16 cellular contexts compared by ENCODE assay signal in the genomic region with DNA sequence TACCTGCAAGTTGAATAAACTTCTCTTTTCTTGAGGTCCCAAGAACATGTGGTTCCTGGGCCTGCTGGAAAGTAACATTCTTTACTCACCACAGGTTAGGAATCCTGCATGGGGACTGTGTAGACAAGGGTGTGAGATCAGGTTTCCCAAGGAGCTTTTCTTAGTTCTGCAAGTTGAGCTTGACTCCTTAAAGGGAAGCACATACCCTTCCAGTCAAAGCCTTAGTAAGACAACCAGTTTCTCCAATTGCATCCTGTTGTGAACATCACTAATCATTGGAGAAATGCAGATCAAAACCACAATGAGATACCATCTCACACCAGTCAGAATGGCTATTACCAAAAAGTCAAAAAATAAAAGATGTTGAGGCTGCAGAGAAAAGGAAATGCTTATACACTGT. TPM values are rescaled to one million over a fixed set of nuclear protein-coding genes. Genes with fewer than 3 reads are reported as not detected.
DNase-seq lines count a peak whose midpoint lies in the region; ATAC-seq and TF ChIP-seq lines count a peak whose summit lies in the region.
"Had no signal": no experiment of that assay in that cellular context is flagged by ENCODE, and none has a peak within 500 bp of the region (broad histone marks: within the 10 kb centered on the region; RNA-seq: fewer than 3 reads in every experiment).

No MANE protein-coding gene starts in this region.

- H3K4me1 Mint-ChIP-seq in HFFc6 (ENCODE audit: low read depth) (peaks cover 10% of the 10 kb centered on the region), type B pancreatic cell (ENCODE audit: unreplicated experiment) (no peaks in the 10 kb centered on the region)

- H3K4me3 ChIP-seq in MG63 = no peak overlapping the region
- H3K4me3 ChIP-seq: BLaER1 treated with 17β-estradiol and CSF1 and Interleukin-3, amounts not matched to agents 10 nM and 100 nM had no signal

- H3K27me3 Mint-ChIP-seq in HFFc6 (ENCODE audit: insufficient read depth) (peaks cover 4% of the 10 kb centered on the region; the same call in 1 of the 2 replicates), type B pancreatic cell (no peaks in the 10 kb centered on the region)

- H3K9me3 Mint-ChIP-seq in HFFc6 (no peaks in the 10 kb centered on the region), type B pancreatic cell (no peaks in the 10 kb centered on the region)

- H3K4me3 Mint-ChIP-seq in HFFc6 (no peak overlapping the region), type B pancreatic cell (no peak overlapping the region)

- H3K27ac Mint-ChIP-seq in HFFc6 = no peak overlapping the region
- no peak overlapping the region for H3K27ac Mint-ChIP-seq in type B pancreatic cell

- no peak for TF ChIP-seq CTCF in HFFc6 (IDR thresholded peaks at IDR 0.05)
- no peak for TF ChIP-seq CTCF in GM10266 (IDR thresholded peaks at IDR 0.05; ENCODE audit: control insufficient read depth, insufficient read depth, low read depth, missing control alignments)
- no peak for TF ChIP-seq CTCF in type B pancreatic cell (conservative IDR thresholded peaks at IDR 0.05)

- no peaks in the 10 kb centered on the region for H3K36me3 ChIP-seq in MG63
- H3K36me3 ChIP-seq: BLaER1 treated with 17β-estradiol and CSF1 and Interleukin-3, amounts not matched to agents 10 nM and 100 nM had no signal

- no peaks in the 10 kb centered on the region for H3K36me3 Mint-ChIP-seq in HFFc6 (ENCODE audit: low read depth)
- no peaks in the 10 kb centered on the region for H3K36me3 Mint-ChIP-seq in type B pancreatic cell

- H3K27me3 ChIP-seq in MG63 = no peaks in the 10 kb centered on the region
- H3K27me3 ChIP-seq: BLaER1 treated with 17β-estradiol and CSF1 and Interleukin-3, amounts not matched to agents 10 nM and 100 nM had no signal

- ATAC-seq in SK-N-SH treated with all-trans-retinoic acid at 6 μM for 48 hours = peak; percentile 59
- ATAC-seq: HCT116 had no signal

- no peaks in the 10 kb centered on the region for H3K9me3 ChIP-seq in MG63

- peak; percentile 50 for DNase-seq in HFFc6
- peak; percentile 8 for DNase-seq in fibroblast of peridontal ligament (ENCODE audit: extremely low read depth)
- no peak for DNase-seq in GM10266 (ENCODE audit: extremely low spot score)
- DNase-seq in type B pancreatic cell (ENCODE audit: extremely low spot score, unreplicated experiment) = no peak
- no peak for DNase-seq in MG63
- DNase-seq in DMS153 (lab: John Stamatoyannopoulos, UW) = no peak
- DNase-seq: KBM-7, MM.1S, NCI-H1105 treated with DMSO at 0.1 percent for 48 hours, NCI-H187 treated with DMSO at 0.1 percent for 48 hours, NCI-H2171, NCI-H446 treated with DMSO at 0.1 percent for 48 hours, SIG-M5 had no signal

TF ChIP-seq in SK-N-SH treated with all-trans-retinoic acid at 6 μM for 48 hours, 23 proteins besides CTCF, POLR2A, EP300 and RAD21:
- TF ChIP-seq ZNF8 (CRISPR knock-in tag; IDR thresholded peaks at IDR 0.05) = no peak
- TF ChIP-seq RARB (CRISPR knock-in tag; IDR thresholded peaks at IDR 0.05) = no peak
- no peak for TF ChIP-seq GLIS3 (CRISPR knock-in tag; IDR thresholded peaks at IDR 0.05)
- no peak for TF ChIP-seq ZFP30 (CRISPR knock-in tag; IDR thresholded peaks at IDR 0.05)
- TF ChIP-seq ZC3H10 (CRISPR knock-in tag; IDR thresholded peaks at IDR 0.05) = no peak
- TF ChIP-seq ZNF70 (CRISPR knock-in tag; IDR thresholded peaks at IDR 0.05) = no peak
- no peak for TF ChIP-seq ESRRG (CRISPR knock-in tag; IDR thresholded peaks at IDR 0.05)
TF ChIP-seq in SK-N-SH treated with all-trans-retinoic acid at 6 μM for 48 hours: peak in this region for 0.

RNA-seq across cellular contexts. Expression of a gene that starts 48.3 kb away (rescaled TPM):
- 10 to 100 TPM; 41.7 to 52.2 (median 48.8) TPM for total RNA-seq in HFFc6 (2021; fragmentation: NEBNext Ultra II Directional; extraction: Animal tissue kit (Norgen Biotek cat#: 25700))
- total RNA-seq in type B pancreatic cell (ENCODE audit: low replicate concordance) = 70.3 and 73.9 TPM in 2 replicates
- total RNA-seq in MG63 (2014; rRNA removed; shearing (Covaris generic); ENCODE audit: low replicate concordance) = 31.3 and 35.5 TPM in 2 replicates

Comparison
In these comparisons a context has a peak if more than half of its experiments do, and no peak if none do; other contexts are left out.
1. DNase-seq: peak in HFFc6 (single experiment) and fibroblast of peridontal ligament (single experiment); none in GM10266 (single experiment), type B pancreatic cell (single experiment), MG63 (single experiment) and DMS153 (single experiment).